Comparison of ENCODE assay signal across 8 cellular contexts in the genomic region with DNA sequence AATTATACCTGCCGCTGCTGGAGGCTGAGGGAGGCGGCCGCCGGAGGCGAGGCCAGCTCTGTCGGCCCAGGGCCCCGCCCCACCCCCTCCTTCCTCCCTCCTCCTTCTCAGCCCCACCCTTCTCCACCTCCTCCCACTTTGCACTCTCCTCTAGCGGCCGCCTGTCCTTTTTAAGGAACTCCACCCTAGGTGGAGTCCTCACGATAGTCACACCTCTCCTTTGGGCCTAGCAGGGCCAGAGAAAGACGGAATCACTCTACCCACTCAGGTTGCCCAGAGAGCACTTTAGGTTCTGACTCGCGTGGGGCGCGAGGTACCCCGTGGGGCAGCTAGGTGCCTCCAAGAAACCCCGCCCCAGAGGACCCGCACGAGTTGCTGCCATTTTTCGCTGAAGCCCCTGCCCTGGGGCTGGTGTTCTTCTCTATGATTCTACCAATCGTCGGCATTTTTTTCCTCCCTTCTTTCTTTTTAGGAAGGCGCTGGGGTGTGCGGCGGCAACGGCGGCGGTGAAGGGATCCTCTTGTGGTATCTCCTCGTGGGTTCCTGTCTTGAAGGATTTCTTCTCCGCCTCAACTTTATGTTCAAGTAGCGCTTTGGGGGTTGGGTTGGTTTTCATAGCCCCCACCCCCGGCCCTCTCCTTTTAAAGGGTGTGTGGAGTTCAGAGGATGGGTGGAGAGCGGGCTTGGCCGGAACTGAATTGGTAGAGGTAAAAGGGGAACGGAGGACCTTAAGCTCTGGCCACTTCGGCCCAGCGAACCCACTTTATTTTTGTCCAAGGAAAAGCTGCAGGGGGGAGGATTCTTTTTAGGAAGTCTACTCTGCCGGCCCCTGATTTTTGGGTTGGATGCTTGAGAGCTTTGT. TPM values are rescaled to one million over a fixed set of nuclear protein-coding genes. Genes with fewer than 3 reads are reported as not detected.
DNase-seq lines count a peak whose midpoint lies in the region; ATAC-seq, FAIRE-seq and TF ChIP-seq lines count a peak whose summit lies in the region.

A gene (plus strand): TSS at position 136 of the 862 bp plus-strand sequence. CDS start 979 bp downstream, outside the sequence.

- no peaks in the 10 kb centered on the region for H3K9me3 ChIP-seq in gastroesophageal sphincter
- H3K9me3 ChIP-seq in pancreas = no peaks in the 10 kb centered on the region

- intact Hi-C loops in pancreas (cut with DNase I) = no loop called here

- WGBS in gastroesophageal sphincter (ENCODE audit: low coverage in 1 of 2), 2 donors = 0 to 40% methylated on average over 3 to 22 of the region's 38 CpGs
- WGBS in pancreas, 2 donors = 4 to 31% methylated on average over 37 of the region's 38 CpGs

- no peaks in the 10 kb centered on the region for H3K36me3 Mint-ChIP-seq in activated T-cell treated with anti-CD3 and anti-CD28 coated beads, Interleukin-2, amount 50 U/mL, for 4 hours (ENCODE audit: insufficient read depth)

- TF ChIP-seq POLR2A in gastroesophageal sphincter (IDR thresholded peaks at IDR 0.05) = peak in 1 of 2 donors; percentile 27

- peak within 1 kb of the TSS; percentile 57 to 93 for H3K4me3 ChIP-seq in gastroesophageal sphincter
- H3K4me3 ChIP-seq in pancreas = peak within 1 kb of the TSS; percentile 8 to 49 (median 26)

- peak within 1 kb of the TSS; percentile 81 for H3K4me3 Mint-ChIP-seq in activated T-cell treated with anti-CD3 and anti-CD28 coated beads, Interleukin-2, amount 50 U/mL, for 4 hours

- ATAC-seq in GM19467 (IDR thresholded peaks at IDR 0.05; ENCODE audit: unreplicated experiment) (peak; percentile 70), gastroesophageal sphincter (peak; percentile 83), pancreas (peak; percentile 76 to 87 (median 86))
- ATAC-seq in activated T-cell treated with anti-CD3 and anti-CD28 coated beads, Interleukin-2, amount 50 U/mL, for 4 hours = peak; percentile 77 to 86

- TF ChIP-seq CTCF in gastroesophageal sphincter (IDR thresholded peaks at IDR 0.05) = no peak
- TF ChIP-seq CTCF in pancreas (IDR thresholded peaks at IDR 0.05) = no peak

- TF ChIP-seq EP300 in gastroesophageal sphincter (IDR thresholded peaks at IDR 0.05) = no peak

- H3K27ac ChIP-seq in gastroesophageal sphincter (peak within 1 kb of the TSS; percentile 86 to 94 (median 86)), pancreas (no peak within 1 kb of the TSS)

- H3K27me3 ChIP-seq in gastroesophageal sphincter (no peaks in the 10 kb centered on the region), pancreas (peaks cover 0 to 3% (median 0%) of the 10 kb centered on the region in 4 donors)

- peaks cover 0 to 26% (median 0%) of the 10 kb centered on the region in 3 donors for H3K4me1 ChIP-seq in gastroesophageal sphincter
- no peaks in the 10 kb centered on the region for H3K4me1 ChIP-seq in pancreas

- DNase-seq in COLO668 (lab: John Stamatoyannopoulos, UW; ENCODE audit: unreplicated experiment) (peak; percentile 0), HUDEP-2 (lab: John Stamatoyannopoulos, UW; ENCODE audit: unreplicated experiment in 76 of 76) (peak in 70 of 76 experiments; percentile 0 to 69 (median 37)), pancreas (peak; percentile 21 to 66 (median 38)), NCI-H2171 (lab: John Stamatoyannopoulos, UW) (no peak), NCI-H1048 (lab: John Stamatoyannopoulos, UW) (no peak)
- peak; percentile 12 for DNase-seq in activated T-cell treated with anti-CD3 and anti-CD28 coated beads, Interleukin-2, amount 50 U/mL, for 4 hours

- H3K27me3 Mint-ChIP-seq in activated T-cell treated with anti-CD3 and anti-CD28 coated beads, Interleukin-2, amount 50 U/mL, for 4 hours (ENCODE audit: low read depth) = no peaks in the 10 kb centered on the region

- H3K9me3 Mint-ChIP-seq in activated T-cell treated with anti-CD3 and anti-CD28 coated beads, Interleukin-2, amount 50 U/mL, for 4 hours = no peaks in the 10 kb centered on the region

- FAIRE-seq in pancreas (lab: Jason Lieb, UNC) = no peak

- H3K4me1 Mint-ChIP-seq in activated T-cell treated with anti-CD3 and anti-CD28 coated beads, Interleukin-2, amount 50 U/mL, for 4 hours (ENCODE audit: low read depth) = peaks cover 12% of the 10 kb centered on the region

- no peaks in the 10 kb centered on the region for H3K36me3 ChIP-seq in gastroesophageal sphincter
- H3K36me3 ChIP-seq in pancreas = no peaks in the 10 kb centered on the region

RNA-seq across cellular contexts. Expression of the gene that starts here (rescaled TPM):
- total RNA-seq in activated T-cell treated with anti-CD3 and anti-CD28 coated beads, Interleukin-2, amount 50 U/mL, for 4 hours = 1 to 10 TPM in 1 of 3 donors, under 1 TPM in 2; 0.48 to 1.7 (median 0.79) TPM
- total RNA-seq in gastroesophageal sphincter = 10 to 100 TPM; 10.9 to 15.1 (median 13.5) TPM
- 1 to 10 TPM in 5 of 6 donors, under 1 TPM in 1; 0.88 to 3.7 (median 1.2) TPM for total RNA-seq in pancreas
- polyA plus RNA-seq in pancreas = 1 to 10 TPM; 2.1 to 3.4 TPM

Comparison
In these comparisons a context has a peak if more than half of its experiments do, and no peak if none do; other contexts are left out.
1. DNase-seq: peak in COLO668 (single experiment), HUDEP-2 (70 of 76), activated T-cell treated with anti-CD3 and anti-CD28 coated beads, Interleukin-2, amount 50 U/mL, for 4 hours (single experiment) and pancreas (6 of 6); none in NCI-H2171 (single experiment) and NCI-H1048 (single experiment).
2. H3K27ac ChIP-seq: peak in gastroesophageal sphincter (4 of 4); none in pancreas (0 of 4).
3. Peak in every context shown above with its lines, with median percentiles within 50 percentile points of each other: ATAC-seq.